In genomic region chr11:76152086-76152658, GRCh38 we compare ENCODE assay signal across 7 cellular contexts. TPM values are rescaled to one million over a fixed set of nuclear protein-coding genes. Genes with fewer than 3 reads are reported as not detected.
DNase-seq lines count a peak whose midpoint lies in the region; ATAC-seq, FAIRE-seq and TF ChIP-seq lines count a peak whose summit lies in the region.

No MANE protein-coding gene starts in this region.

- H3K27ac ChIP-seq in suprapubic skin: no peak overlapping the region

- H3K36me3 ChIP-seq in suprapubic skin: no peaks in the 10 kb centered on the region

- no peaks in the 10 kb centered on the region for H3K9me3 ChIP-seq in suprapubic skin

- TF ChIP-seq CTCF in omental fat pad (IDR thresholded peaks at IDR 0.05) (peak in 2 of 3 donors; percentile 70 to 90), suprapubic skin (IDR thresholded peaks at IDR 0.05) (peak; percentile 90 to 93)

- H3K4me1 ChIP-seq in suprapubic skin: peaks cover 10% of the 10 kb centered on the region

- no peak for TF ChIP-seq POLR2A in suprapubic skin (IDR thresholded peaks at IDR 0.05)

- WGBS in suprapubic skin: 15% methylated on average over 29 of the region's 29 CpGs

- no peak for TF ChIP-seq EP300 in suprapubic skin (IDR thresholded peaks at IDR 0.05)

- peak overlapping the region; percentile 36 for H3K4me3 ChIP-seq in suprapubic skin

- ATAC-seq in GM18858 (IDR thresholded peaks at IDR 0.05; ENCODE audit: unreplicated experiment) (peak; percentile 63), HG03095 (IDR thresholded peaks at IDR 0.05; ENCODE audit: unreplicated experiment) (peak; percentile 81), omental fat pad (ENCODE audit: low FRiP score) (peak; percentile 89)

- no peak for FAIRE-seq in RCC 7860 (lab: Jason Lieb, UNC)

- DNase-seq in RCC 7860 (ENCODE audit: low spot score) (peak; percentile 60), activated gamma-delta T cell (lab: John Stamatoyannopoulos, UW) (peak; percentile 39), globus pallidus (ENCODE audit: low spot score) (peak; percentile 81), omental fat pad (ENCODE audit: low spot score) (peak; percentile 94), suprapubic skin (ENCODE audit: low spot score in 2 of 2) (peak; percentile 92 to 94)

- H3K27me3 ChIP-seq in suprapubic skin: no peaks in the 10 kb centered on the region

RNA-seq across cellular contexts. Expression of gene WNT11, which starts 54.1 kb away (rescaled TPM):
- total RNA-seq in omental fat pad (100 to 1,000 TPM in 1 of 4 donors, 10 to 100 TPM in 3; 20.4 to 137 (median 39.1) TPM), suprapubic skin (10 to 100 TPM in 2 of 4 donors, 1 to 10 TPM in 2; 7.8 to 19.5 (median 11.0) TPM)

Comparison
In these comparisons a context has a peak if more than half of its experiments do, and no peak if none do; other contexts are left out.
1. DNase-seq: peak in every context shown above with its lines; median percentile 94 in omental fat pad; 93 in suprapubic skin; 81 in globus pallidus; 60 in RCC 7860; 39 in activated gamma-delta T cell.